In the genomic region with DNA sequence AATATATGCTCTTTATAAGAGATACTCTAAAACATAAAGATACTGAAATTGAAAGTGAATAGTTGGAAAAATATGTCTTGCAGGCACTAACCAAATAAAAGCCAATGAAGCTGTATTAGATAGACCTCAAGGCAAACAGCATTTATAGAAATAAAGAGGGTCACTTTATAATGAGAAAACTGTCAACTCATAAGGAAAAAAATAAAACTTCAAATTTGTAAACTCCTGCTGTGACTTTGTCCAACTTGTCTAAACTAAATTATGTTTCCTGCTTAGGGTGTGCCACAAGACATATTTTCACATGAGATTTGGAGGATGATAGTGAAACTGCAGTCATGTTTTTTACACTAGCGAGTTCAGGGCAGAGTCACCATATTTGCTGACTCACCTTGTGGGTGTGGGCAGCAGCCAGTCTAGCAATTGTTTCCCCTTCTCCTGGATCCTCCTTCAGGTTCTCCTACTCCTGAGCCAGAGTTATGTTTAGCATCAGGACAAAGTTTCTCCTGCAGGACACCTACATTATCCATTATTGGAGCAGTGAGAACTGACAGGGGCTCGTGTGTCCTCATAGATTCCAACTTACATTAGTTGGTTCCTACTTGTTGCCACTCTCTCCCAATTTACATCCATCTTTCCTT, we compare ENCODE assay signal across 9 cellular contexts. TPM values are rescaled to one million over a fixed set of nuclear protein-coding genes. Genes with fewer than 3 reads are reported as not detected.
DNase-seq lines count a peak whose midpoint lies in the region; ATAC-seq, FAIRE-seq and TF ChIP-seq lines count a peak whose summit lies in the region.
"Had no signal": no experiment of that assay in that cellular context is flagged by ENCODE, and none has a peak within 500 bp of the region (broad histone marks: within the 10 kb centered on the region; RNA-seq: fewer than 3 reads in every experiment).

No MANE protein-coding gene starts in this region.

- POLR2A ChIA-PET in CD4-positive, alpha-beta memory T cell (lab: Charles Lee; ENCODE audit: partially characterized antibody), result interaction anchor here (0.8 to 1.6 kb wide), 3 partner anchors 11 to 42 kb away, joined by 3 to 8 read pairs (median 4); no protein-coding TSS in a partner anchor
- POLR2A ChIA-PET in K562 (lab: Yijun Ruan, JAX), result interaction anchor here (0.9 to 1.2 kb wide), 4 partner anchors 8 to 48 kb away, joined by 3 to 8 read pairs (median 3); no protein-coding TSS in a partner anchor

- WGBS in K562 (ENCODE audit: insufficient coverage, low coverage, missing lambda C conversion rate), result 0% methylated on average over 2 of the region's 2 CpGs

- H3K4me3 Mint-ChIP-seq in CD4-positive, alpha-beta memory T cell, result peak overlapping the region in 5 of 8 donors; percentile 1 to 41 (median 10)
- peak overlapping the region; percentile 68 for H3K4me3 Mint-ChIP-seq in stimulated activated naive CD8-positive, alpha-beta T cell treated with anti-CD3 and anti-CD28 coated beads, Interleukin-15, Interleukin-2, amounts not matched to agents 100 ng/mL and 50 ng/mL, for 24 hours
- H3K4me3 Mint-ChIP-seq in glutamatergic neuron (ENCODE audit: unreplicated experiment), result no peak overlapping the region

- DNase-seq in CD4-positive, alpha-beta memory T cell, result peak in 2 of 5 donors; percentile 15 to 19
- DNase-seq in MV-4-11 (lab: John Stamatoyannopoulos, UW) (peak; percentile 11), K562 (ENCODE audit: extremely low read depth in 1 of 4, low spot score in 3 of 4) (peak; percentile 72 to 94 (median 80)), activated gamma-delta T cell treated with Interleukin-2 at 50 U/mL for 16 hours (no peak), glutamatergic neuron (no peak), coronary artery (ENCODE audit: low spot score) (no peak)

- peaks cover 0 to 39% (median 30%) of the 10 kb centered on the region in 8 donors for H3K9me3 Mint-ChIP-seq in CD4-positive, alpha-beta memory T cell
- peaks cover 9% of the 10 kb centered on the region for H3K9me3 Mint-ChIP-seq in stimulated activated naive CD8-positive, alpha-beta T cell treated with anti-CD3 and anti-CD28 coated beads, Interleukin-15, Interleukin-2, amounts not matched to agents 100 ng/mL and 50 ng/mL, for 24 hours
- peaks cover under 1% of the 10 kb centered on the region for H3K9me3 Mint-ChIP-seq in glutamatergic neuron (ENCODE audit: unreplicated experiment)

- TF ChIP-seq CTCF in K562 (IDR thresholded peaks at IDR 0.05 in 2 of 3, conservative IDR thresholded peaks at IDR 0.05 in 1 of 3; ENCODE audit: insufficient read depth in 2 of 3, low read depth in 1 of 3, low read length in 3 of 3), result no peak
- no peak for TF ChIP-seq CTCF in glutamatergic neuron (IDR thresholded peaks at IDR 0.05; ENCODE audit: partially characterized antibody, unreplicated experiment)
- no peak for TF ChIP-seq CTCF in coronary artery (IDR thresholded peaks at IDR 0.05)

- no peaks in the 10 kb centered on the region for H4K20me1 ChIP-seq in K562 (replicated peaks; ENCODE audit: control insufficient read depth, insufficient read depth, low read length)

- H3K27me3 ChIP-seq in CD4-positive, alpha-beta memory T cell (ENCODE audit: insufficient read depth, low read length), result no peaks in the 10 kb centered on the region
- H3K27me3 ChIP-seq in K562 (ENCODE audit: control insufficient read depth in 2 of 2, insufficient read depth in 2 of 2, low read length in 2 of 2), result no peaks in the 10 kb centered on the region

- no peaks in the 10 kb centered on the region for H3K79me2 ChIP-seq in K562 (ENCODE audit: control insufficient read depth, insufficient read depth, low read length)

- no peaks in the 10 kb centered on the region for H3K36me3 ChIP-seq in CD4-positive, alpha-beta memory T cell (ENCODE audit: insufficient read depth, low read length)
- no peaks in the 10 kb centered on the region for H3K36me3 ChIP-seq in K562 (ENCODE audit: control insufficient read depth, insufficient read depth, low read length)

- CTCF ChIA-PET in CD4-positive, alpha-beta memory T cell (lab: Charles Lee; ENCODE audit: partially characterized antibody), result no interaction called here
- CTCF ChIA-PET in K562 (lab: Yijun Ruan, JAX; ENCODE audit: low intra/inter-chr PET ratio), result no interaction called here

- H3K27ac ChIP-seq in CD4-positive, alpha-beta memory T cell (ENCODE audit: low read depth, low read length), result no peak overlapping the region
- H3K27ac ChIP-seq in K562 (ENCODE audit: extremely low read depth, low read depth, low read length) (peak overlapping the region; percentile 88), coronary artery (no peak overlapping the region)

- ATAC-seq in GM19452 (IDR thresholded peaks at IDR 0.05; ENCODE audit: unreplicated experiment) (peak; percentile 70), K562 (peak; percentile 96)

- peak; percentile 50 for TF ChIP-seq POLR2A in K562 (conservative IDR thresholded peaks at IDR 0.05)

- in situ Hi-C loops in K562 (cut with MboI), result no loop called here

- H3K27ac Mint-ChIP-seq in CD4-positive, alpha-beta memory T cell, result peak overlapping the region in 1 of 7 donors; percentile 19
- peak overlapping the region; percentile 45 for H3K27ac Mint-ChIP-seq in stimulated activated naive CD8-positive, alpha-beta T cell treated with anti-CD3 and anti-CD28 coated beads, Interleukin-15, Interleukin-2, amounts not matched to agents 100 ng/mL and 50 ng/mL, for 24 hours
- H3K27ac Mint-ChIP-seq in glutamatergic neuron (ENCODE audit: unreplicated experiment), result no peak overlapping the region

- peak; percentile 79 for TF ChIP-seq EP300 in K562 (IDR thresholded peaks at IDR 0.05; ENCODE audit: low read length)

- peaks cover 8 to 15% (median 11%) of the 10 kb centered on the region in 4 donors for H3K4me1 Mint-ChIP-seq in CD4-positive, alpha-beta memory T cell
- H3K4me1 Mint-ChIP-seq in stimulated activated naive CD8-positive, alpha-beta T cell treated with anti-CD3 and anti-CD28 coated beads, Interleukin-15, Interleukin-2, amounts not matched to agents 100 ng/mL and 50 ng/mL, for 24 hours (ENCODE audit: low read depth), result peaks cover 17% of the 10 kb centered on the region
- no peaks in the 10 kb centered on the region for H3K4me1 Mint-ChIP-seq in glutamatergic neuron (ENCODE audit: low read depth, unreplicated experiment)

- TF ChIP-seq RAD21 in K562 (CRISPR knock-in tag; conservative IDR thresholded peaks at IDR 0.05 in 1 of 2, IDR thresholded peaks at IDR 0.05 in 1 of 2), result peak in 1 of 2 experiments; percentile 15; a peak in 1 of 4 replicates

- peaks cover 10 to 15% of the 10 kb centered on the region in 2 donors for H3K36me3 Mint-ChIP-seq in CD4-positive, alpha-beta memory T cell
- H3K36me3 Mint-ChIP-seq in stimulated activated naive CD8-positive, alpha-beta T cell treated with anti-CD3 and anti-CD28 coated beads, Interleukin-15, Interleukin-2, amounts not matched to agents 100 ng/mL and 50 ng/mL, for 24 hours (ENCODE audit: low read depth), result peaks cover 2% of the 10 kb centered on the region
- H3K36me3 Mint-ChIP-seq in glutamatergic neuron (ENCODE audit: unreplicated experiment), result no peaks in the 10 kb centered on the region

- peaks cover 15% of the 10 kb centered on the region for H3K4me1 ChIP-seq in CD4-positive, alpha-beta memory T cell (ENCODE audit: insufficient read depth, low read length)
- H3K4me1 ChIP-seq in K562 (replicated peaks in 1 of 2; ENCODE audit: control insufficient read depth in 2 of 2, insufficient read depth in 2 of 2, low read length in 2 of 2), result peaks cover 5 to 23% of the 10 kb centered on the region in 2 experiments; a peak in 4 of 5 replicates

- H3K9me3 ChIP-seq in CD4-positive, alpha-beta memory T cell (ENCODE audit: control insufficient read depth in 1 of 2, low read length in 2 of 2), result peaks cover 0 to 9% of the 10 kb centered on the region in 2 donors
- H3K9me3 ChIP-seq in K562 (replicated peaks; ENCODE audit: control insufficient read depth, insufficient read depth, low read depth, low read length), result peaks cover 5% of the 10 kb centered on the region; the same call in 1 of the 2 replicates

- peak overlapping the region; percentile 58 to 75; a peak in 3 of 4 replicates for H3K9ac ChIP-seq in K562 (ENCODE audit: insufficient read depth in 1 of 2, low read depth in 2 of 2, low read length in 2 of 2)

- no peak overlapping the region for H3K4me3 ChIP-seq in CD4-positive, alpha-beta memory T cell (ENCODE audit: low read length in 2 of 2)
- 0 out of 2 replicates have a peak overlapping the region, but pooled peaks have one; percentile 2 for H3K4me3 ChIP-seq in K562
- H3K4me3 ChIP-seq in coronary artery, result no peak overlapping the region

- H3K27me3 Mint-ChIP-seq in CD4-positive, alpha-beta memory T cell, result peaks cover 0 to 1% of the 10 kb centered on the region in 2 donors
- no peaks in the 10 kb centered on the region for H3K27me3 Mint-ChIP-seq in stimulated activated naive CD8-positive, alpha-beta T cell treated with anti-CD3 and anti-CD28 coated beads, Interleukin-15, Interleukin-2, amounts not matched to agents 100 ng/mL and 50 ng/mL, for 24 hours
- no peaks in the 10 kb centered on the region for H3K27me3 Mint-ChIP-seq in glutamatergic neuron (ENCODE audit: unreplicated experiment)

- H2AFZ ChIP-seq in K562 (ENCODE audit: low read depth, low read length), result peak overlapping the region; percentile 85

- FAIRE-seq in K562 (lab: Jason Lieb, UNC), result peak; percentile 98

- no peaks in the 10 kb centered on the region for H3K9me1 ChIP-seq in K562 (ENCODE audit: control insufficient read depth, insufficient read depth, low read length)

- H3K4me2 ChIP-seq in K562 (ENCODE audit: insufficient read depth, low read length), result peak overlapping the region; percentile 82

- BruUV-seq in K562 (replicated peaks; lab: Mats Ljungman, UMichigan), result no TSS peak

- intact Hi-C loops in CD4-positive, alpha-beta memory T cell (cut with micrococcal nuclease), result loop anchor here (5.0 kb wide), 1 partner anchor 34 kb away; no protein-coding TSS in a partner anchor
- intact Hi-C loops in K562 (cut with micrococcal nuclease), result loop anchor here (2.0 kb wide), 1 partner anchor 46 kb away; a partner anchor contains a TSS

RNA-seq across cellular contexts. Expression of a gene that starts 43.8 kb away (rescaled TPM):
- 100 to 1,000 TPM; 337 to 338 TPM for total RNA-seq in CD4-positive, alpha-beta memory T cell
- polyA plus RNA-seq in CD4-positive, alpha-beta memory T cell, result 1,000 to 10,000 TPM in 1 of 2 donors, 100 to 1,000 TPM in 1; 989 to 1,003 TPM
- total RNA-seq in K562 (2011; cell fraction: chromatin; rRNA removed; ENCODE audit: low replicate concordance), result 62.6 and 66.9 TPM in 2 replicates
- total RNA-seq in K562 (2011; cell fraction: nucleolus; rRNA removed), result 68.4 and 75.0 TPM in 2 replicates
- total RNA-seq in K562 (2011; cell fraction: nucleoplasm; rRNA removed), result 78.3 and 90.2 TPM in 2 replicates
- 63.5 and 79.5 TPM in 2 replicates for total RNA-seq in K562 (2014; rRNA removed)
- 105 and 109 TPM in 2 replicates for total RNA-seq in K562 (2014; rRNA removed; fragmentation: Illumina TruSeq; extraction: Trizol)
- total RNA-seq in K562 (2015; rRNA removed; fragmentation: Illumina TruSeq; extraction: Trizol), result 206 and 220 TPM in 2 replicates
- 68.2 and 79.5 TPM in 2 replicates for total RNA-seq in K562 (2021)
- polyA plus RNA-seq in K562 (2011; rRNA removed), result 144 and 443 TPM in 2 replicates
- 92.6 and 440 TPM in 2 replicates for polyA plus RNA-seq in K562 (2011; cell fraction: cytosol; rRNA removed)
- 106 and 451 TPM in 2 replicates for polyA plus RNA-seq in K562 (2011; cell fraction: nucleus; rRNA removed)
- polyA plus RNA-seq in K562 (2012), result 148 and 187 TPM in 2 replicates
- polyA plus RNA-seq in K562 (2014; fragmentation: Illumina TruSeq; extraction: Trizol), result 121 and 131 TPM in 2 replicates
- 100 to 1,000 TPM; 161 to 172 TPM for polyA plus RNA-seq in K562 (2014; fragmentation: Nextera tagmentation; extraction: Ambion mirVana)
- 106 and 112 TPM in 2 replicates for polyA plus RNA-seq in K562 (2014; rRNA removed)
- 164 and 437 TPM in 2 replicates for polyA minus RNA-seq in K562 (2011; rRNA and poly(A)+ RNA removed)
- 36.6 and 74.4 TPM in 2 replicates for polyA minus RNA-seq in K562 (2011; cell fraction: cytosol; rRNA and poly(A)+ RNA removed)
- polyA minus RNA-seq in K562 (2011; cell fraction: nucleus; rRNA and poly(A)+ RNA removed), result 21.5 and 140 TPM in 2 replicates
- not detected for total RNA-seq in glutamatergic neuron (ENCODE audit: unreplicated experiment)
- total RNA-seq: glomerular endothelial cell had no signal

RNA-seq across cellular contexts. Expression of a gene that starts 46.9 kb away (rescaled TPM):
- total RNA-seq in CD4-positive, alpha-beta memory T cell, result 10 to 100 TPM; 27.0 to 28.2 TPM
- 10 to 100 TPM; 16.9 to 20.3 TPM for polyA plus RNA-seq in CD4-positive, alpha-beta memory T cell
- total RNA-seq in K562 (2011; cell fraction: chromatin; rRNA removed; ENCODE audit: low replicate concordance), result 18.8 and 70.7 TPM in 2 replicates
- total RNA-seq in K562 (2011; cell fraction: nucleolus; rRNA removed), result 14.5 and 16.8 TPM in 2 replicates
- total RNA-seq in K562 (2011; cell fraction: nucleoplasm; rRNA removed), result 30.1 and 35.5 TPM in 2 replicates
- 35.6 and 40.2 TPM in 2 replicates for total RNA-seq in K562 (2014; rRNA removed)
- 84.4 and 94.1 TPM in 2 replicates for total RNA-seq in K562 (2014; rRNA removed; fragmentation: Illumina TruSeq; extraction: Trizol)
- total RNA-seq in K562 (2015; rRNA removed; fragmentation: Illumina TruSeq; extraction: Trizol), result 82.8 and 88.8 TPM in 2 replicates
- total RNA-seq in K562 (2021), result 50.0 and 52.2 TPM in 2 replicates
- 46.8 and 48.6 TPM in 2 replicates for polyA plus RNA-seq in K562 (2011; rRNA removed)
- polyA plus RNA-seq in K562 (2011; cell fraction: cytosol; rRNA removed), result 11.8 and 19.3 TPM in 2 replicates
- polyA plus RNA-seq in K562 (2011; cell fraction: nucleus; rRNA removed), result 22.3 and 27.1 TPM in 2 replicates
- polyA plus RNA-seq in K562 (2012), result 50.9 and 53.6 TPM in 2 replicates
- polyA plus RNA-seq in K562 (2014; fragmentation: Illumina TruSeq; extraction: Trizol), result 67.2 and 74.1 TPM in 2 replicates
- 10 to 100 TPM; 79.7 to 86.1 TPM for polyA plus RNA-seq in K562 (2014; fragmentation: Nextera tagmentation; extraction: Ambion mirVana)
- polyA plus RNA-seq in K562 (2014; rRNA removed), result 39.9 and 45.7 TPM in 2 replicates
- polyA minus RNA-seq in K562 (2011; rRNA and poly(A)+ RNA removed), result 45.8 and 57.1 TPM in 2 replicates
- polyA minus RNA-seq in K562 (2011; cell fraction: cytosol; rRNA and poly(A)+ RNA removed), result 32.4 and 36.3 TPM in 2 replicates
- 25.7 and 44.2 TPM in 2 replicates for polyA minus RNA-seq in K562 (2011; cell fraction: nucleus; rRNA and poly(A)+ RNA removed)
- total RNA-seq in glutamatergic neuron (ENCODE audit: unreplicated experiment), result 21.1 TPM

Comparison
In these comparisons a context has a peak if more than half of its experiments do, and no peak if none do; other contexts are left out.
1. DNase-seq: peak in MV-4-11 (single experiment) and K562 (4 of 4); none in activated gamma-delta T cell treated with Interleukin-2 at 50 U/mL for 16 hours (single experiment), glutamatergic neuron (single experiment) and coronary artery (single experiment).
2. RNA of a gene that starts 43.8 kb away (total RNA-seq): 337 to 338 TPM in CD4-positive, alpha-beta memory T cell and 62.6 to 220 TPM in K562; not detected in glutamatergic neuron (single experiment); every median in the first group is over 10 times any median in the second.